In the genomic region with DNA sequence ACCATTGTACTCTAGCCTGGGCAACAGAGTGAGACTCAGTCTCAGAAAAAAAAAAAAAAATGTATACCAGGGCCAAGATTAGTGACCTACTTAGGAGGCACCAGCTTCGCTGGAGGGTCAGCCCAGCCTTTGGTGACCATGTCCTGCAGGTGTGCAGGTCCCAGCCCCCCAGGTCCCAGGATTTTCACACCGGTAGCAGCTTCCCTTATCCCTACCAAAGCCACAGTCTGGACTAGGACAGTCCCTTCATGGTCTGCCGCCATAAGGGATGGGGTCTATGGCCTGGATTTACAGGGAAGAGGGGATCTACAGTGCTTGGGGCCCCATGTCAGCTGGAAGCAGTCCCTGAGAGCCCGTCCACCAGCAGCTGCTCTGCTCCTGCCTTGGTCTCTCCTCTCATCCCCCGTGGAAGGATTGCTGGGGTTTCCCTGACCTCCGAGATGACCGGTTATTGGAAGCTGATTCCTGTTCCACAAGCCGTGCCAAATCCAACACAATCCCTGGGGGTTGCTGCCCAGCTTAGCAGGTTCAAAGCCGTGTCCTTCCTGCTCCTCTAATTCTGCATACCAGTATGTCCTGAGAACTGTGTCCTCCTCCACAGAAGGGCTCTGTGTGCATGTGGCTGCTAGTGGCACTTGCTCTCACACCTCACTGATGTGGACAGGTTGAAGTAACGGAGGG, we compare ENCODE assay signal across 1 cellular context.
TF ChIP-seq lines count a peak whose summit lies in the region.

No MANE protein-coding gene starts in this region.

TF ChIP-seq in endothelial cell of umbilical vein, 7 proteins besides CTCF, POLR2A, EP300 and RAD21:
- TF ChIP-seq FOS (IDR thresholded peaks at IDR 0.05; ENCODE audit: borderline replicate concordance, insufficient read depth, low read length) (no peak), POLR2AphosphoS5 (IDR thresholded peaks at IDR 0.05; ENCODE audit: insufficient read depth, low read depth, low read length) (no peak), JUN (IDR thresholded peaks at IDR 0.05; ENCODE audit: borderline replicate concordance, insufficient read depth, insufficient read length, low read depth) (no peak), EZH2 (IDR thresholded peaks at IDR 0.05; ENCODE audit: borderline replicate concordance, low read depth, low read length, severe bottlenecking) (no peak), MYC (IDR thresholded peaks at IDR 0.05; ENCODE audit: low read depth, low read length) (no peak), GATA2 (IDR thresholded peaks at IDR 0.05; ENCODE audit: insufficient read depth, insufficient read length, low read depth, low read length) (no peak), MAX (IDR thresholded peaks at IDR 0.05; ENCODE audit: insufficient read depth, insufficient read length) (no peak)
TF ChIP-seq in endothelial cell of umbilical vein: peak in this region for 0.
